In the genomic region with DNA sequence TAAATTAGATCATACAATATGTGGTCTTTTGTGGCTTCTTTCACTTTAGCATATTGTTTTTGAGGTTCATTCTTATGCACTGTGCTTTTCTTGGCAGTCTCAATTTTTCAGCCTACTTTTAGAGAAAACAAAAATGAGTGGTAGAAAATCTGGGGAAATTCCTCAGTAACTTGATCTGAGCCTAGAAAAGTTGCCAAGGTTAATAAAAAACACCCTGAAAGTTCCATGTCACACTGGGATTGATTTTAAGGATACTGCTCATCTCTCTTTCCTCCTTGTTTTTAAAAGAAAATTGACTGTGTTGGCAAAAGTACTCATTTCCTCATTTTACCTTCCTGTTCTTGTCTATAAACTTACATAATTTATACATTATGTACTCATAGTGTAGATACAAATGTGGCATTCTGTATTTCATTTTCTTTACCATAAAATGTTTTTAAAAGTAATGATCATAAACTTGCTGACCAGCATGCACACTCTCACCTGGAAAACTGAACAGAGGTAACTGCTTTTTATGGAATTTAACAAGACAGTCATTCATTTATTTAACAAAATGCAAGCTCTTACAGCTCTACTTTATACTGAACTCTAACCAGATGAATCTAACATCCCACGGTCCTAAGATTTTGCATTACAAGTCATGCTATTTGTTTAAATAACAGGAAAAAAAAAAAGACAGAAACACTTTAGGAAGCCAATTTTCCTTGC, we compare ENCODE assay signal across 1 cellular context.
TF ChIP-seq lines count a peak whose summit lies in the region.

No MANE protein-coding gene starts in this region.

TF ChIP-seq in GM12878, 131 proteins besides CTCF, POLR2A, EP300 and RAD21 (continued from another document):
- TF ChIP-seq, protein P1, sequence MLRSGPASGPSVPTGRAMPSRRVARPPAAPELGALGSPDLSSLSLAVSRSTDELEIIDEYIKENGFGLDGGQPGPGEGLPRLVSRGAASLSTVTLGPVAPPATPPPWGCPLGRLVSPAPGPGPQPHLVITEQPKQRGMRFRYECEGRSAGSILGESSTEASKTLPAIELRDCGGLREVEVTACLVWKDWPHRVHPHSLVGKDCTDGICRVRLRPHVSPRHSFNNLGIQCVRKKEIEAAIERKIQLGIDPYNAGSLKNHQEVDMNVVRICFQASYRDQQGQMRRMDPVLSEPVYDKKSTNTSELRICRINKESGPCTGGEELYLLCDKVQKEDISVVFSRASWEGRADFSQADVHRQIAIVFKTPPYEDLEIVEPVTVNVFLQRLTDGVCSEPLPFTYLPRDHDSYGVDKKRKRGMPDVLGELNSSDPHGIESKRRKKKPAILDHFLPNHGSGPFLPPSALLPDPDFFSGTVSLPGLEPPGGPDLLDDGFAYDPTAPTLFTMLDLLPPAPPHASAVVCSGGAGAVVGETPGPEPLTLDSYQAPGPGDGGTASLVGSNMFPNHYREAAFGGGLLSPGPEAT (IDR thresholded peaks at IDR 0.05; ENCODE audit: low read depth) = no peak
- TF ChIP-seq KAT2A (conservative IDR thresholded peaks at IDR 0.05; ENCODE audit: control insufficient read depth, low read depth, low read length) = no peak
- no peak for TF ChIP-seq MYC (IDR thresholded peaks at IDR 0.05; ENCODE audit: insufficient read depth, insufficient read length, insufficient replicate concordance, low read length, severe bottlenecking)
- TF ChIP-seq, protein P2, sequence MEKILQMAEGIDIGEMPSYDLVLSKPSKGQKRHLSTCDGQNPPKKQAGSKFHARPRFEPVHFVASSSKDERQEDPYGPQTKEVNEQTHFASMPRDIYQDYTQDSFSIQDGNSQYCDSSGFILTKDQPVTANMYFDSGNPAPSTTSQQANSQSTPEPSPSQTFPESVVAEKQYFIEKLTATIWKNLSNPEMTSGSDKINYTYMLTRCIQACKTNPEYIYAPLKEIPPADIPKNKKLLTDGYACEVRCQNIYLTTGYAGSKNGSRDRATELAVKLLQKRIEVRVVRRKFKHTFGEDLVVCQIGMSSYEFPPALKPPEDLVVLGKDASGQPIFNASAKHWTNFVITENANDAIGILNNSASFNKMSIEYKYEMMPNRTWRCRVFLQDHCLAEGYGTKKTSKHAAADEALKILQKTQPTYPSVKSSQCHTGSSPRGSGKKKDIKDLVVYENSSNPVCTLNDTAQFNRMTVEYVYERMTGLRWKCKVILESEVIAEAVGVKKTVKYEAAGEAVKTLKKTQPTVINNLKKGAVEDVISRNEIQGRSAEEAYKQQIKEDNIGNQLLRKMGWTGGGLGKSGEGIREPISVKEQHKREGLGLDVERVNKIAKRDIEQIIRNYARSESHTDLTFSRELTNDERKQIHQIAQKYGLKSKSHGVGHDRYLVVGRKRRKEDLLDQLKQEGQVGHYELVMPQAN (conservative IDR thresholded peaks at IDR 0.05) = 0 out of 2 replicates have a peak, but pooled peaks have one; percentile 21
- TF ChIP-seq, protein P3, sequence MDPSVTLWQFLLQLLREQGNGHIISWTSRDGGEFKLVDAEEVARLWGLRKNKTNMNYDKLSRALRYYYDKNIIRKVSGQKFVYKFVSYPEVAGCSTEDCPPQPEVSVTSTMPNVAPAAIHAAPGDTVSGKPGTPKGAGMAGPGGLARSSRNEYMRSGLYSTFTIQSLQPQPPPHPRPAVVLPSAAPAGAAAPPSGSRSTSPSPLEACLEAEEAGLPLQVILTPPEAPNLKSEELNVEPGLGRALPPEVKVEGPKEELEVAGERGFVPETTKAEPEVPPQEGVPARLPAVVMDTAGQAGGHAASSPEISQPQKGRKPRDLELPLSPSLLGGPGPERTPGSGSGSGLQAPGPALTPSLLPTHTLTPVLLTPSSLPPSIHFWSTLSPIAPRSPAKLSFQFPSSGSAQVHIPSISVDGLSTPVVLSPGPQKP (IDR thresholded peaks at IDR 0.05; ENCODE audit: low read depth, low read length) = no peak
- no peak for TF ChIP-seq CEBPB (IDR thresholded peaks at IDR 0.05; ENCODE audit: borderline replicate concordance in 1 of 2, low read depth in 2 of 2, low read length in 2 of 2)
- no peak for TF ChIP-seq SMAD1 (IDR thresholded peaks at IDR 0.05; ENCODE audit: low read depth, partially characterized antibody)
- no peak for TF ChIP-seq CREM (IDR thresholded peaks at IDR 0.05; ENCODE audit: low read depth)
- peak; percentile 75; the same call in 1 of the 2 replicates for TF ChIP-seq HDAC2 (IDR thresholded peaks at IDR 0.05)
- TF ChIP-seq STAT3 (IDR thresholded peaks at IDR 0.05; ENCODE audit: low read depth, low read length) = no peak
- TF ChIP-seq FOXM1 (IDR thresholded peaks at IDR 0.05; ENCODE audit: low read depth, low read length) = peak; percentile 33; the same call in 1 of the 2 replicates
- peak; percentile 90 for TF ChIP-seq ZNF384 (IDR thresholded peaks at IDR 0.05; ENCODE audit: borderline replicate concordance, low read depth, low read length)
- TF ChIP-seq, protein P4, sequence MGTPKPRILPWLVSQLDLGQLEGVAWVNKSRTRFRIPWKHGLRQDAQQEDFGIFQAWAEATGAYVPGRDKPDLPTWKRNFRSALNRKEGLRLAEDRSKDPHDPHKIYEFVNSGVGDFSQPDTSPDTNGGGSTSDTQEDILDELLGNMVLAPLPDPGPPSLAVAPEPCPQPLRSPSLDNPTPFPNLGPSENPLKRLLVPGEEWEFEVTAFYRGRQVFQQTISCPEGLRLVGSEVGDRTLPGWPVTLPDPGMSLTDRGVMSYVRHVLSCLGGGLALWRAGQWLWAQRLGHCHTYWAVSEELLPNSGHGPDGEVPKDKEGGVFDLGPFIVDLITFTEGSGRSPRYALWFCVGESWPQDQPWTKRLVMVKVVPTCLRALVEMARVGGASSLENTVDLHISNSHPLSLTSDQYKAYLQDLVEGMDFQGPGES (IDR thresholded peaks at IDR 0.05) = no peak
- TF ChIP-seq BMI1 (IDR thresholded peaks at IDR 0.05; ENCODE audit: borderline replicate concordance) = no peak
- no peak for TF ChIP-seq SMAD5 (IDR thresholded peaks at IDR 0.05; ENCODE audit: low read depth)
- TF ChIP-seq, protein P5, sequence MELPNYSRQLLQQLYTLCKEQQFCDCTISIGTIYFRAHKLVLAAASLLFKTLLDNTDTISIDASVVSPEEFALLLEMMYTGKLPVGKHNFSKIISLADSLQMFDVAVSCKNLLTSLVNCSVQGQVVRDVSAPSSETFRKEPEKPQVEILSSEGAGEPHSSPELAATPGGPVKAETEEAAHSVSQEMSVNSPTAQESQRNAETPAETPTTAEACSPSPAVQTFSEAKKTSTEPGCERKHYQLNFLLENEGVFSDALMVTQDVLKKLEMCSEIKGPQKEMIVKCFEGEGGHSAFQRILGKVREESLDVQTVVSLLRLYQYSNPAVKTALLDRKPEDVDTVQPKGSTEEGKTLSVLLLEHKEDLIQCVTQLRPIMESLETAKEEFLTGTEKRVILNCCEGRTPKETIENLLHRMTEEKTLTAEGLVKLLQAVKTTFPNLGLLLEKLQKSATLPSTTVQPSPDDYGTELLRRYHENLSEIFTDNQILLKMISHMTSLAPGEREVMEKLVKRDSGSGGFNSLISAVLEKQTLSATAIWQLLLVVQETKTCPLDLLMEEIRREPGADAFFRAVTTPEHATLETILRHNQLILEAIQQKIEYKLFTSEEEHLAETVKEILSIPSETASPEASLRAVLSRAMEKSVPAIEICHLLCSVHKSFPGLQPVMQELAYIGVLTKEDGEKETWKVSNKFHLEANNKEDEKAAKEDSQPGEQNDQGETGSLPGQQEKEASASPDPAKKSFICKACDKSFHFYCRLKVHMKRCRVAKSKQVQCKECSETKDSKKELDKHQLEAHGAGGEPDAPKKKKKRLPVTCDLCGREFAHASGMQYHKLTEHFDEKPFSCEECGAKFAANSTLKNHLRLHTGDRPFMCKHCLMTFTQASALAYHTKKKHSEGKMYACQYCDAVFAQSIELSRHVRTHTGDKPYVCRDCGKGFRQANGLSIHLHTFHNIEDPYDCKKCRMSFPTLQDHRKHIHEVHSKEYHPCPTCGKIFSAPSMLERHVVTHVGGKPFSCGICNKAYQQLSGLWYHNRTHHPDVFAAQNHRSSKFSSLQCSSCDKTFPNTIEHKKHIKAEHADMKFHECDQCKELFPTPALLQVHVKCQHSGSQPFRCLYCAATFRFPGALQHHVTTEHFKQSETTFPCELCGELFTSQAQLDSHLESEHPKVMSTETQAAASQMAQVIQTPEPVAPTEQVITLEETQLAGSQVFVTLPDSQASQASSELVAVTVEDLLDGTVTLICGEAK (IDR thresholded peaks at IDR 0.05; ENCODE audit: borderline replicate concordance) = peak; percentile 74
- TF ChIP-seq ASH2L (IDR thresholded peaks at IDR 0.05; ENCODE audit: borderline replicate concordance, low read depth) = no peak
- no peak; the same call in 1 of the 2 replicates for TF ChIP-seq RB1 (IDR thresholded peaks at IDR 0.05; ENCODE audit: borderline replicate concordance)
- TF ChIP-seq, protein P6, sequence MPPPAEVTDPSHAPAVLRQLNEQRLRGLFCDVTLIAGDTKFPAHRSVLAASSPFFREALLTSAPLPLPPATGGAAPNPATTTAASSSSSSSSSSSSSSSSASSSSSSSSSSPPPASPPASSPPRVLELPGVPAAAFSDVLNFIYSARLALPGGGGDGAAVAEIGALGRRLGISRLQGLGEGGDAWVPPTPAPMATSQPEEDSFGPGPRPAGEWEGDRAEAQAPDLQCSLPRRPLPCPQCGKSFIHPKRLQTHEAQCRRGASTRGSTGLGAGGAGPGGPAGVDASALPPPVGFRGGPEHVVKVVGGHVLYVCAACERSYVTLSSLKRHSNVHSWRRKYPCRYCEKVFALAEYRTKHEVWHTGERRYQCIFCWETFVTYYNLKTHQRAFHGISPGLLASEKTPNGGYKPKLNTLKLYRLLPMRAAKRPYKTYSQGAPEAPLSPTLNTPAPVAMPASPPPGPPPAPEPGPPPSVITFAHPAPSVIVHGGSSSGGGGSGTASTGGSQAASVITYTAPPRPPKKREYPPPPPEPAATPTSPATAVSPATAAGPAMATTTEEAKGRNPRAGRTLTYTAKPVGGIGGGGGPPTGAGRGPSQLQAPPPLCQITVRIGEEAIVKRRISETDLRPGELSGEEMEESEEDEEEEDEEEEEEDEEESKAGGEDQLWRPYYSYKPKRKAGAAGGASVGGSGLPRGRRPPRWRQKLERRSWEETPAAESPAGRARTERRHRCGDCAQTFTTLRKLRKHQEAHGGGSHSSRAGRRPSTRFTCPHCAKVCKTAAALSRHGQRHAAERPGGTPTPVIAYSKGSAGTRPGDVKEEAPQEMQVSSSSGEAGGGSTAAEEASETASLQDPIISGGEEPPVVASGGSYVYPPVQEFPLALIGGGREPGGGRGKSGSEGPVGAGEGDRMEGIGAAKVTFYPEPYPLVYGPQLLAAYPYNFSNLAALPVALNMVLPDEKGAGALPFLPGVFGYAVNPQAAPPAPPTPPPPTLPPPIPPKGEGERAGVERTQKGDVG (CRISPR knock-in tag; IDR thresholded peaks at IDR 0.05) = no peak
